Comparison of ENCODE assay signal across 16 cellular contexts in the genomic region with DNA sequence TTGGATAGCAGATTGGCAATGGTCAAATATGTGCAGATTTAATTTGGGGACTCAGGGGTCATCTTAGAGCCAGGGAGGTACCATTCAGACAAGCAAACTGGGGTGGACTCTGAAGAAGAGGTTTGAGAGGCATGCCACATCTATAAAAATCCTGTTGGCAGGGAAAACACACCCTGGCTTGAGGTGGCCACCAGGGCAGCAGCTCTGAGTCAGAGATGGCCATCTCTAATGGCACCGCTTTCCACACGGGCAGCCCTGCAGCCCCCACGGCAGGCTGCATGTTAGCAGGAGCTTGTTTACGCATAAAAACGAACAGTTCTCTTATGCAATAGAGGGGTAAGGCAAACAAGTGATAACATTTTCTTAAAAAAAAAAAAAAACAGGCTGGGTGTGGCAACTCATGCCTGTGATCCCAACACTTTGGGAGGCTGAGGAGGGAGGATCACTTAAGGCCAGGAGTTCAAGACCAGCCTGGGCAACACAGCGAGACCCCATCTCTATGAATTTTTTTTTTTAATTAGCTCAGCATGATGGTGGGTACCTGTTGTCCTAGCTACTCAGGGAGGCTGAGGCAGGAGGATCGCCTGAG. TPM values are rescaled to one million over a fixed set of nuclear protein-coding genes. Genes with fewer than 3 reads are reported as not detected.
DNase-seq lines count a peak whose midpoint lies in the region; ATAC-seq and TF ChIP-seq lines count a peak whose summit lies in the region.
"Had no signal": no experiment of that assay in that cellular context is flagged by ENCODE, and none has a peak within 500 bp of the region (broad histone marks: within the 10 kb centered on the region; RNA-seq: fewer than 3 reads in every experiment).

No MANE protein-coding gene starts in this region.

- peaks cover 77% of the 10 kb centered on the region for H3K79me2 ChIP-seq in MM.1S (ENCODE audit: low read length)

- H3K27me3 ChIP-seq in MM.1S (replicated peaks; ENCODE audit: insufficient read depth, low read length) = no peaks in the 10 kb centered on the region
- H3K27me3 ChIP-seq: esophagus squamous epithelium had no signal

- TF ChIP-seq CTCF in HEK293 (tag by site-specific recombination; IDR thresholded peaks at IDR 0.05) (no peak), MM.1S (IDR thresholded peaks at IDR 0.05; ENCODE audit: low read length) (no peak)

- no peak overlapping the region for H2AFZ ChIP-seq in MM.1S (ENCODE audit: low read length)

- H3K9me2 ChIP-seq in MM.1S (replicated peaks; ENCODE audit: insufficient read depth, low read length) = no peaks in the 10 kb centered on the region

- peak; percentile 62 for ATAC-seq in SK-N-SH treated with all-trans-retinoic acid at 6 μM for 48 hours
- no peak for ATAC-seq in HG02763 (IDR thresholded peaks at IDR 0.05; ENCODE audit: unreplicated experiment)
- ATAC-seq: activated T-cell treated with anti-CD3 and anti-CD28 coated beads, Interleukin-2, amount 50 U/mL, for 72 hours had no signal

- no peaks in the 10 kb centered on the region; a peak in 1 of 3 replicates for H3K36me3 ChIP-seq in HEK293 (ENCODE audit: control insufficient read depth in 2 of 2, insufficient read depth in 1 of 2, low read length in 2 of 2)
- no peaks in the 10 kb centered on the region for H3K36me3 ChIP-seq in MM.1S (replicated peaks; ENCODE audit: insufficient read depth, low read length)
- H3K36me3 ChIP-seq: esophagus squamous epithelium had no signal

- no peak overlapping the region for H3K4me2 ChIP-seq in MM.1S (ENCODE audit: low read depth, low read length)

- H3K4me3 ChIP-seq in HEK293 (ENCODE audit: low read depth, low read length) = no peak overlapping the region
- H3K4me3 ChIP-seq in MM.1S (ENCODE audit: low read length) = no peak overlapping the region
- H3K4me3 ChIP-seq: esophagus squamous epithelium had no signal

- H3K27ac ChIP-seq in HEK293 (ENCODE audit: extremely low read depth, low read depth, low read length) = no peak overlapping the region
- H3K27ac ChIP-seq in MM.1S (ENCODE audit: low read length) = no peak overlapping the region
- H3K27ac ChIP-seq: esophagus squamous epithelium had no signal

- POLR2A ChIA-PET in HEK293 (lab: Yijun Ruan, JAX) = interaction anchor here (0.6 to 1.9 kb wide), 2 partner anchors 9 to 21 kb away, joined by 3 to 5 read pairs; no protein-coding TSS in a partner anchor

- peak; percentile 87 for DNase-seq in A172 (ENCODE audit: low spot score)
- DNase-seq in iris pigment epithelial cell (ENCODE audit: low read depth) = peak; percentile 63
- no peak for DNase-seq in retina
- no peak for DNase-seq in MM.1S
- DNase-seq in CD1c-positive myeloid dendritic cell (ENCODE audit: extremely low spot score) = no peak
- DNase-seq: ACHN; activated CD4-positive, alpha-beta T cell treated with anti-CD3 and anti-CD28 coated beads for 48 hours; activated T-cell treated with anti-CD3 and anti-CD28 coated beads, Interleukin-2, amount 50 U/mL, for 72 hours; amniotic stem cell; cortex of kidney; esophagus squamous epithelium; mammary epithelial cell; NCI-H510A had no signal

- no peaks in the 10 kb centered on the region for H4K20me1 ChIP-seq in MM.1S (ENCODE audit: insufficient read depth, low read length)

- no peaks in the 10 kb centered on the region for H3K9me3 ChIP-seq in HEK293 (ENCODE audit: control insufficient read depth, insufficient read depth, low read depth, low read length)
- H3K9me3 ChIP-seq in MM.1S (replicated peaks; ENCODE audit: insufficient read depth, low read length) = no peaks in the 10 kb centered on the region
- H3K9me3 ChIP-seq: esophagus squamous epithelium had no signal

- peaks cover 17% of the 10 kb centered on the region for H3F3A ChIP-seq in MM.1S (ENCODE audit: insufficient read depth, low read length)

- H3K4me1 ChIP-seq in HEK293 (ENCODE audit: control insufficient read depth, insufficient read depth, low read length) = peaks cover 4% of the 10 kb centered on the region; the same call in 1 of the 2 replicates
- peaks cover 26% of the 10 kb centered on the region for H3K4me1 ChIP-seq in MM.1S (ENCODE audit: low read length)

- CTCF ChIA-PET in HEK293 (lab: Yijun Ruan, JAX) = interaction anchor here (0.6 to 1.2 kb wide), 4 partner anchors 18 to 579 kb away, joined by 3 to 6 read pairs (median 4); no protein-coding TSS in a partner anchor

- no peak overlapping the region for H3K9ac ChIP-seq in MM.1S (ENCODE audit: low read length)

TF ChIP-seq in HEK293, 187 proteins besides CTCF, POLR2A, EP300 and RAD21 (continues in another document):
- TF ChIP-seq GLIS1 (tag by site-specific recombination; IDR thresholded peaks at IDR 0.05) (0 out of 2 replicates have a peak, but pooled peaks have one; percentile 15), KLF1 (tag by site-specific recombination; IDR thresholded peaks at IDR 0.05) (no peak), GLIS2 (tag by site-specific recombination; IDR thresholded peaks at IDR 0.05) (no peak)
- TF ChIP-seq, protein P1, sequence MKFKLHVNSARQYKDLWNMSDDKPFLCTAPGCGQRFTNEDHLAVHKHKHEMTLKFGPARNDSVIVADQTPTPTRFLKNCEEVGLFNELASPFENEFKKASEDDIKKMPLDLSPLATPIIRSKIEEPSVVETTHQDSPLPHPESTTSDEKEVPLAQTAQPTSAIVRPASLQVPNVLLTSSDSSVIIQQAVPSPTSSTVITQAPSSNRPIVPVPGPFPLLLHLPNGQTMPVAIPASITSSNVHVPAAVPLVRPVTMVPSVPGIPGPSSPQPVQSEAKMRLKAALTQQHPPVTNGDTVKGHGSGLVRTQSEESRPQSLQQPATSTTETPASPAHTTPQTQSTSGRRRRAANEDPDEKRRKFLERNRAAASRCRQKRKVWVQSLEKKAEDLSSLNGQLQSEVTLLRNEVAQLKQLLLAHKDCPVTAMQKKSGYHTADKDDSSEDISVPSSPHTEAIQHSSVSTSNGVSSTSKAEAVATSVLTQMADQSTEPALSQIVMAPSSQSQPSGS (tag by site-specific recombination; IDR thresholded peaks at IDR 0.05; ENCODE audit: low read depth) = no peak
- TF ChIP-seq, protein P2, sequence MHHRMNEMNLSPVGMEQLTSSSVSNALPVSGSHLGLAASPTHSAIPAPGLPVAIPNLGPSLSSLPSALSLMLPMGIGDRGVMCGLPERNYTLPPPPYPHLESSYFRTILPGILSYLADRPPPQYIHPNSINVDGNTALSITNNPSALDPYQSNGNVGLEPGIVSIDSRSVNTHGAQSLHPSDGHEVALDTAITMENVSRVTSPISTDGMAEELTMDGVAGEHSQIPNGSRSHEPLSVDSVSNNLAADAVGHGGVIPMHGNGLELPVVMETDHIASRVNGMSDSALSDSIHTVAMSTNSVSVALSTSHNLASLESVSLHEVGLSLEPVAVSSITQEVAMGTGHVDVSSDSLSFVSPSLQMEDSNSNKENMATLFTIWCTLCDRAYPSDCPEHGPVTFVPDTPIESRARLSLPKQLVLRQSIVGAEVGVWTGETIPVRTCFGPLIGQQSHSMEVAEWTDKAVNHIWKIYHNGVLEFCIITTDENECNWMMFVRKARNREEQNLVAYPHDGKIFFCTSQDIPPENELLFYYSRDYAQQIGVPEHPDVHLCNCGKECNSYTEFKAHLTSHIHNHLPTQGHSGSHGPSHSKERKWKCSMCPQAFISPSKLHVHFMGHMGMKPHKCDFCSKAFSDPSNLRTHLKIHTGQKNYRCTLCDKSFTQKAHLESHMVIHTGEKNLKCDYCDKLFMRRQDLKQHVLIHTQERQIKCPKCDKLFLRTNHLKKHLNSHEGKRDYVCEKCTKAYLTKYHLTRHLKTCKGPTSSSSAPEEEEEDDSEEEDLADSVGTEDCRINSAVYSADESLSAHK (tag by site-specific recombination; IDR thresholded peaks at IDR 0.05) = no peak

TF ChIP-seq in SK-N-SH treated with all-trans-retinoic acid at 6 μM for 48 hours, 23 proteins besides CTCF, POLR2A, EP300 and RAD21 (continues in another document):
- no peak for TF ChIP-seq BACH2 (CRISPR knock-in tag; IDR thresholded peaks at IDR 0.05; ENCODE audit: borderline replicate concordance)
- no peak for TF ChIP-seq ZNF8 (CRISPR knock-in tag; IDR thresholded peaks at IDR 0.05)
- TF ChIP-seq ESRRG (CRISPR knock-in tag; IDR thresholded peaks at IDR 0.05) = no peak
- no peak for TF ChIP-seq ZFP3 (CRISPR knock-in tag; IDR thresholded peaks at IDR 0.05)
- TF ChIP-seq ZNF565 (CRISPR knock-in tag; conservative IDR thresholded peaks at IDR 0.05; ENCODE audit: low read depth) = no peak
- no peak for TF ChIP-seq TOX (CRISPR knock-in tag; IDR thresholded peaks at IDR 0.05; ENCODE audit: borderline replicate concordance)
- no peak for TF ChIP-seq TCF4 (CRISPR knock-in tag; IDR thresholded peaks at IDR 0.05; ENCODE audit: borderline replicate concordance)
- TF ChIP-seq SNAI2 (CRISPR knock-in tag; IDR thresholded peaks at IDR 0.05) = no peak
- TF ChIP-seq, protein P3, sequence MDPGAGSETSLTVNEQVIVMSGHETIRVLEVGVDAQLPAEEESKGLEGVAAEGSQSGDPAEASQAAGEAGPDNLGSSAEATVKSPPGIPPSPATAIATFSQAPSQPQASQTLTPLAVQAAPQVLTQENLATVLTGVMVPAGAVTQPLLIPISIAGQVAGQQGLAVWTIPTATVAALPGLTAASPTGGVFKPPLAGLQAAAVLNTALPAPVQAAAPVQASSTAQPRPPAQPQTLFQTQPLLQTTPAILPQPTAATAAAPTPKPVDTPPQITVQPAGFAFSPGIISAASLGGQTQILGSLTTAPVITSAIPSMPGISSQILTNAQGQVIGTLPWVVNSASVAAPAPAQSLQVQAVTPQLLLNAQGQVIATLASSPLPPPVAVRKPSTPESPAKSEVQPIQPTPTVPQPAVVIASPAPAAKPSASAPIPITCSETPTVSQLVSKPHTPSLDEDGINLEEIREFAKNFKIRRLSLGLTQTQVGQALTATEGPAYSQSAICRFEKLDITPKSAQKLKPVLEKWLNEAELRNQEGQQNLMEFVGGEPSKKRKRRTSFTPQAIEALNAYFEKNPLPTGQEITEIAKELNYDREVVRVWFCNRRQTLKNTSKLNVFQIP (CRISPR knock-in tag; IDR thresholded peaks at IDR 0.05; ENCODE audit: borderline replicate concordance, low read depth) = no peak
- no peak for TF ChIP-seq OSR1 (CRISPR knock-in tag; IDR thresholded peaks at IDR 0.05)
- TF ChIP-seq, protein P4, sequence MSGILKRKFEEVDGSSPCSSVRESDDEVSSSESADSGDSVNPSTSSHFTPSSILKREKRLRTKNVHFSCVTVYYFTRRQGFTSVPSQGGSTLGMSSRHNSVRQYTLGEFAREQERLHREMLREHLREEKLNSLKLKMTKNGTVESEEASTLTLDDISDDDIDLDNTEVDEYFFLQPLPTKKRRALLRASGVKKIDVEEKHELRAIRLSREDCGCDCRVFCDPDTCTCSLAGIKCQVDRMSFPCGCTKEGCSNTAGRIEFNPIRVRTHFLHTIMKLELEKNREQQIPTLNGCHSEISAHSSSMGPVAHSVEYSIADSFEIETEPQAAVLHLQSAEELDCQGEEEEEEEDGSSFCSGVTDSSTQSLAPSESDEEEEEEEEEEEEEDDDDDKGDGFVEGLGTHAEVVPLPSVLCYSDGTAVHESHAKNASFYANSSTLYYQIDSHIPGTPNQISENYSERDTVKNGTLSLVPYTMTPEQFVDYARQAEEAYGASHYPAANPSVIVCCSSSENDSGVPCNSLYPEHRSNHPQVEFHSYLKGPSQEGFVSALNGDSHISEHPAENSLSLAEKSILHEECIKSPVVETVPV (CRISPR knock-in tag; IDR thresholded peaks at IDR 0.05) = no peak
- no peak for TF ChIP-seq PPARA (CRISPR knock-in tag; IDR thresholded peaks at IDR 0.05; ENCODE audit: borderline replicate concordance)

RNA-seq across cellular contexts. Expression of a gene that starts 14.9 kb away (rescaled TPM):
- total RNA-seq in A172 (2014; rRNA removed; shearing (Covaris generic)) = 30.7 and 60.3 TPM in 2 replicates

Comparison
In these comparisons a context has a peak if more than half of its experiments do, and no peak if none do; other contexts are left out.
1. DNase-seq: peak in A172 (single experiment) and iris pigment epithelial cell (single experiment); none in retina (single experiment), MM.1S (single experiment) and CD1c-positive myeloid dendritic cell (single experiment).